Comparison of ENCODE assay signal across 8 cellular contexts in genomic region chr18:76476665-76477561, GRCh38. TPM values are rescaled to one million over a fixed set of nuclear protein-coding genes. Genes with fewer than 3 reads are reported as not detected.
DNase-seq lines count a peak whose midpoint lies in the region; ATAC-seq and TF ChIP-seq lines count a peak whose summit lies in the region.

No MANE protein-coding gene starts in this region.

- H3K4me1 Mint-ChIP-seq in nephron: peaks cover 51% of the 10 kb centered on the region
- H3K4me1 Mint-ChIP-seq in stimulated activated memory B cell treated with anti-CD40 and anti-IgM and Interleukin-4, amounts not matched to agents 10 μg/mL and 1 μg/mL and 100 μg/mL, for 72 hours: peaks cover 17% of the 10 kb centered on the region

- H3K4me3 Mint-ChIP-seq in nephron: no peak overlapping the region
- no peak overlapping the region for H3K4me3 Mint-ChIP-seq in stimulated activated memory B cell treated with anti-CD40 and anti-IgM and Interleukin-4, amounts not matched to agents 10 μg/mL and 1 μg/mL and 100 μg/mL, for 72 hours

- H3K36me3 Mint-ChIP-seq in nephron (ENCODE audit: low read depth): peaks cover 21% of the 10 kb centered on the region
- H3K36me3 Mint-ChIP-seq in stimulated activated memory B cell treated with anti-CD40 and anti-IgM and Interleukin-4, amounts not matched to agents 10 μg/mL and 1 μg/mL and 100 μg/mL, for 72 hours: no peaks in the 10 kb centered on the region

- no peak for TF ChIP-seq CTCF in nephron (IDR thresholded peaks at IDR 0.05; ENCODE audit: unreplicated experiment in 3 of 3)

- no peaks in the 10 kb centered on the region for H3K9me3 Mint-ChIP-seq in nephron
- no peaks in the 10 kb centered on the region for H3K9me3 Mint-ChIP-seq in stimulated activated memory B cell treated with anti-CD40 and anti-IgM and Interleukin-4, amounts not matched to agents 10 μg/mL and 1 μg/mL and 100 μg/mL, for 72 hours

- ATAC-seq in GM21723 (IDR thresholded peaks at IDR 0.05; ENCODE audit: unreplicated experiment): peak; percentile 50
- ATAC-seq in stimulated activated memory B cell treated with anti-CD40 and anti-IgM and Interleukin-4, amounts not matched to agents 10 μg/mL and 1 μg/mL and 100 μg/mL, for 72 hours: no peak
- ATAC-seq in HG02571 (IDR thresholded peaks at IDR 0.05; ENCODE audit: unreplicated experiment): no peak

- H3K27ac Mint-ChIP-seq in nephron: peak overlapping the region; percentile 53 to 83 (median 57)
- H3K27ac Mint-ChIP-seq in stimulated activated memory B cell treated with anti-CD40 and anti-IgM and Interleukin-4, amounts not matched to agents 10 μg/mL and 1 μg/mL and 100 μg/mL, for 72 hours: no peak overlapping the region

- no peaks in the 10 kb centered on the region for H3K27me3 Mint-ChIP-seq in nephron (ENCODE audit: low read depth)
- H3K27me3 Mint-ChIP-seq in stimulated activated memory B cell treated with anti-CD40 and anti-IgM and Interleukin-4, amounts not matched to agents 10 μg/mL and 1 μg/mL and 100 μg/mL, for 72 hours: no peaks in the 10 kb centered on the region

- DNase-seq in AG20443 (ENCODE audit: low spot score) (peak; percentile 65), NCI-H460 (ENCODE audit: extremely low read depth, low read depth) (peak; percentile 44), epidermal melanocyte (ENCODE audit: insufficient read length, low spot score) (peak; percentile 66), NCI-H510A treated with DMSO at 0.1 percent for 48 hours (lab: John Stamatoyannopoulos, UW) (no peak)

RNA-seq across cellular contexts. Expression of gene ZNF516, which starts 18.1 kb away (rescaled TPM):
- 19.3 and 22.5 TPM in 2 replicates for total RNA-seq in NCI-H460 (2014; rRNA removed; shearing (Covaris generic))
- 11.5 and 19.8 TPM in 2 replicates for polyA plus RNA-seq in NCI-H460 (2014; cell fraction: nucleus; rRNA removed)
